ENCODE assay signal across 19 cellular contexts in the genomic region with DNA sequence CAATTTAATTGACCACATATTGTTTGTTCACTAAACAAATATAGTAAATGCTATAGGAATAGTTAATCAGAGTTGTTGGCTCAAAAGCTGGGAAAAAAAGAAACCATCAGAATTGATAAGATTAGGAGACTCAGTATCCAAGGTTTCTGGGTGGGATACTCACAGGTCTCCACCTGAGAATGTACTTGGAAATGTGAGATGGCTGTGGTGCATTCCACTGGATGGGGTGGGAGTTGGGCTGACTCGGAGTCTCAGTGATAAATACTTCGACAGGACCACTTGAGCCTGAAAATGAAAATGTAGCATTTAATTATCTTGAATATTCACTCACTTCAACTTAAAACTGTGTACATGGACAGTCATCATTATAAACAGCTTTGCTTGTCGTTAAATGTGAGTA.
"Had no signal": no experiment of that assay in that cellular context is flagged by ENCODE, and none has a peak within 500 bp of the region (broad histone marks: within the 10 kb centered on the region; RNA-seq: fewer than 3 reads in every experiment).

No MANE protein-coding gene starts in this region.

- ATAC-seq: activated CD4-positive, CD25-positive, alpha-beta regulatory T cell treated with anti-CD3 and anti-CD28 coated beads, Interleukin-2, amount 50 U/mL, for 24 hours; mucosa of descending colon; natural killer cell; stimulated activated naive CD8-positive, alpha-beta T cell treated with anti-CD3 and anti-CD28 coated beads, Interleukin-15, amount 100 ng/mL, for 72 hours; T-helper 17 cell had no signal

- H3K4me3 Mint-ChIP-seq: activated CD4-positive, alpha-beta memory T cell treated with anti-CD3 and anti-CD28 coated beads for 36 hours; activated naive CD8-positive, alpha-beta T cell treated with anti-CD3 and anti-CD28 coated beads, Interleukin-2, amount 10 ng/mL, durations not matched to agents 7 days and 5 days; natural killer cell; stimulated activated naive CD8-positive, alpha-beta T cell treated with anti-CD3 and anti-CD28 coated beads, Interleukin-15, amount 100 ng/mL, for 72 hours; T-helper 17 cell had no signal

- H3K9me3 ChIP-seq: ascending aorta, mucosa of descending colon, vagina had no signal

- H3K27me3 ChIP-seq: ascending aorta, vagina had no signal

- H3K4me1 ChIP-seq: vagina had no signal

- H3K27ac Mint-ChIP-seq: activated CD4-positive, alpha-beta memory T cell treated with anti-CD3 and anti-CD28 coated beads for 36 hours; activated naive CD8-positive, alpha-beta T cell treated with anti-CD3 and anti-CD28 coated beads, Interleukin-2, amount 10 ng/mL, durations not matched to agents 7 days and 5 days; natural killer cell; stimulated activated naive CD8-positive, alpha-beta T cell treated with anti-CD3 and anti-CD28 coated beads, Interleukin-15, amount 100 ng/mL, for 72 hours; T-helper 17 cell had no signal

- H3K27ac ChIP-seq: epithelial cell of prostate, vagina had no signal

- H3K9me3 Mint-ChIP-seq: activated CD4-positive, alpha-beta memory T cell treated with anti-CD3 and anti-CD28 coated beads for 36 hours; activated naive CD8-positive, alpha-beta T cell treated with anti-CD3 and anti-CD28 coated beads, Interleukin-2, amount 10 ng/mL, durations not matched to agents 7 days and 5 days; stimulated activated naive CD8-positive, alpha-beta T cell treated with anti-CD3 and anti-CD28 coated beads, Interleukin-15, amount 100 ng/mL, for 72 hours had no signal

- DNase-seq: activated CD4-positive, alpha-beta memory T cell treated with anti-CD3 and anti-CD28 coated beads for 36 hours; activated gamma-delta T cell treated with Interleukin-2 at 50 U/mL for 16 hours; activated naive CD8-positive, alpha-beta T cell treated with anti-CD3 and anti-CD28 coated beads, Interleukin-2, amount 10 ng/mL, durations not matched to agents 7 days and 5 days; activated T-cell treated with anti-CD3 and anti-CD28 coated beads, Interleukin-2, amount 50 U/mL, for 48 hours; cortex of kidney; effector CD8-positive, alpha-beta T cell; hypothalamus; mucosa of descending colon; natural killer cell; nucleus accumbens; stimulated activated CD4-positive, alpha-beta T cell treated with anti-CD3 and anti-CD28 coated beads, Interleukin-15, amount 100 ng/mL, for 24 hours; stimulated activated CD4-positive, alpha-beta T cell treated with anti-CD3 and anti-CD28 coated beads, Interleukin-4, amount 100 ng/mL, for 24 hours; stimulated activated naive CD8-positive, alpha-beta T cell treated with anti-CD3 and anti-CD28 coated beads, Interleukin-15, amount 100 ng/mL, for 72 hours; T-helper 17 cell had no signal

- H3K4me1 Mint-ChIP-seq: natural killer cell, T-helper 17 cell had no signal

- H3K36me3 Mint-ChIP-seq: activated CD4-positive, alpha-beta memory T cell treated with anti-CD3 and anti-CD28 coated beads for 36 hours; activated naive CD8-positive, alpha-beta T cell treated with anti-CD3 and anti-CD28 coated beads, Interleukin-2, amount 10 ng/mL, durations not matched to agents 7 days and 5 days; natural killer cell had no signal

- H3K4me3 ChIP-seq: ascending aorta, lung, mucosa of descending colon, vagina had no signal
